24 cellular contexts compared by ENCODE assay signal in the genomic region with DNA sequence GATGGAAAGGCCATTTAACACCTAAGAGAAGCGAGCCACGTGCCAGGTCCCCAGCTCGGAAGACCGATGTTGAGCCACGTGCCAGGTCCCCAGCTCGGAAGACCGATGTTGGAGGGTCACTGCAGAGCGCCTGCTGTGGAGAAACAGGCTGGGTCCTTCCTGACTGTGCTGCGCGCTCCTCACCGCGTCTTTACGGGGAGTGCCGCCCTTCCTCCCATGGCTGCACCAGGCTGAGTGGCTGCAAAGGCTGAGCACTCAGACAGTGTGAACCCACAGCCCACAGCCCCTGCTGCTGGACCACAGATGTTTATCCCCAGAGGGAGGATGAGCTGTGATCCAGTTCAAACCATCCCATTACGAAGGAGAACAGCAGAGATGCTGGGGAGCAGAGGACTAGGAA. TPM values are rescaled to one million over a fixed set of nuclear protein-coding genes. Genes with fewer than 3 reads are reported as not detected.
"Had no signal": no experiment of that assay in that cellular context is flagged by ENCODE, and none has a peak within 500 bp of the region (broad histone marks: within the 10 kb centered on the region; RNA-seq: fewer than 3 reads in every experiment).

No MANE protein-coding gene starts in this region.

- H3K27me3 ChIP-seq: neutrophil, right lobe of liver, upper lobe of left lung had no signal

- H3K27ac Mint-ChIP-seq: activated CD4-positive, alpha-beta T cell treated with anti-CD3 and anti-CD28 coated beads, Interleukin-2, amount 10 ng/mL, durations not matched to agents 24 days and 14 days; activated CD8-positive, alpha-beta memory T cell treated with anti-CD3 and anti-CD28 coated beads, Interleukin-2, amount 10 ng/mL, durations not matched to agents 7 days and 5 days; activated CD8-positive, alpha-beta T cell treated with anti-CD3 and anti-CD28 coated beads for 36 hours; activated T-helper 2 cell treated with anti-CD3 and anti-CD28 coated beads, Interferon-gamma antibody, Interleukin-2, Interleukin-4, amounts not matched to agents 10 μg/mL and 5 μg/mL and 100 μg/mL, durations not matched to agents 14 hours and 24 hours and 36 hours had no signal

- H3K4me3 Mint-ChIP-seq: activated CD4-positive, alpha-beta T cell treated with anti-CD3 and anti-CD28 coated beads, Interleukin-2, amount 10 ng/mL, durations not matched to agents 24 days and 14 days; activated CD8-positive, alpha-beta memory T cell treated with anti-CD3 and anti-CD28 coated beads, Interleukin-2, amount 10 ng/mL, durations not matched to agents 7 days and 5 days; activated CD8-positive, alpha-beta T cell treated with anti-CD3 and anti-CD28 coated beads for 36 hours had no signal

- DNase-seq: activated CD4-positive, alpha-beta T cell treated with anti-CD3 and anti-CD28 coated beads, Interleukin-2, amount 10 ng/mL, durations not matched to agents 24 days and 14 days; activated CD8-positive, alpha-beta memory T cell treated with anti-CD3 and anti-CD28 coated beads, Interleukin-2, amount 10 ng/mL, durations not matched to agents 7 days and 5 days; activated CD8-positive, alpha-beta T cell treated with anti-CD3 and anti-CD28 coated beads for 36 hours; activated naive CD4-positive, alpha-beta T cell; heart right ventricle; left colon; naive thymus-derived CD8-positive, alpha-beta T cell; small intestine; stimulated activated CD4-positive, alpha-beta T cell treated with anti-CD3 and anti-CD28 coated beads, Interleukin-15, amount 100 ng/mL, for 24 hours; stimulated activated CD4-positive, alpha-beta T cell treated with anti-CD3 and anti-CD28 coated beads, Interleukin-2, amount 100 ng/mL, for 48 hours; stimulated activated CD8-positive, alpha-beta memory T cell treated with anti-CD3 and anti-CD28 coated beads, Interleukin-4, amount 100 ng/mL, for 48 hours; stimulated activated naive CD4-positive, alpha-beta T cell had no signal

- H3K27me3 Mint-ChIP-seq: activated CD4-positive, alpha-beta T cell treated with anti-CD3 and anti-CD28 coated beads, Interleukin-2, amount 10 ng/mL, durations not matched to agents 24 days and 14 days; activated CD8-positive, alpha-beta memory T cell treated with anti-CD3 and anti-CD28 coated beads, Interleukin-2, amount 10 ng/mL, durations not matched to agents 7 days and 5 days; activated CD8-positive, alpha-beta T cell treated with anti-CD3 and anti-CD28 coated beads for 36 hours; naive thymus-derived CD8-positive, alpha-beta T cell had no signal

- H3K9me3 ChIP-seq: heart right ventricle, neutrophil, right lobe of liver, upper lobe of left lung had no signal

- ATAC-seq: activated CD8-positive, alpha-beta T cell treated with anti-CD3 and anti-CD28 coated beads for 36 hours; left colon; naive thymus-derived CD8-positive, alpha-beta T cell; right lobe of liver; SK-N-SH treated with all-trans-retinoic acid at 6 μM for 48 hours had no signal

- H3K9ac ChIP-seq: parathyroid adenoma had no signal

- H3K27ac ChIP-seq: coronary artery, heart right ventricle, neutrophil, parathyroid adenoma, right lobe of liver, upper lobe of left lung had no signal

- H3K4me1 ChIP-seq: heart right ventricle, parathyroid adenoma, upper lobe of left lung had no signal

- H3K36me3 ChIP-seq: heart right ventricle, neutrophil, right lobe of liver, upper lobe of left lung had no signal

- H3K4me3 ChIP-seq: coronary artery, heart right ventricle, lung, right lobe of liver, upper lobe of left lung had no signal

- H3K36me3 Mint-ChIP-seq: activated CD8-positive, alpha-beta memory T cell treated with anti-CD3 and anti-CD28 coated beads, Interleukin-2, amount 10 ng/mL, durations not matched to agents 7 days and 5 days had no signal

- H3K9me3 Mint-ChIP-seq: activated CD4-positive, alpha-beta T cell treated with anti-CD3 and anti-CD28 coated beads, Interleukin-2, amount 10 ng/mL, durations not matched to agents 24 days and 14 days; activated CD8-positive, alpha-beta T cell treated with anti-CD3 and anti-CD28 coated beads for 36 hours; activated T-helper 2 cell treated with anti-CD3 and anti-CD28 coated beads, Interferon-gamma antibody, Interleukin-2, Interleukin-4, amounts not matched to agents 10 μg/mL and 5 μg/mL and 100 μg/mL, durations not matched to agents 14 hours and 24 hours and 36 hours; naive thymus-derived CD8-positive, alpha-beta T cell had no signal

RNA-seq across cellular contexts. Expression of a gene that starts 55.7 kb away (rescaled TPM):
- total RNA-seq: activated CD4-positive, alpha-beta T cell treated with anti-CD3 and anti-CD28 coated beads, Interleukin-2, amount 10 ng/mL, durations not matched to agents 24 days and 14 days; activated CD8-positive, alpha-beta memory T cell treated with anti-CD3 and anti-CD28 coated beads, Interleukin-2, amount 10 ng/mL, durations not matched to agents 7 days and 5 days; bronchial epithelial cell; epithelial cell of proximal tubule; fibroblast of lung; heart right ventricle; left colon; naive thymus-derived CD8-positive, alpha-beta T cell; right lobe of liver had no signal
- polyA plus RNA-seq: fibroblast of lung; keratinocyte; naive thymus-derived CD8-positive, alpha-beta T cell had no signal
